8 cellular contexts compared by ENCODE assay signal in genomic region chr20:46709459-46710148, GRCh38. TPM values are rescaled to one million over a fixed set of nuclear protein-coding genes. Genes with fewer than 3 reads are reported as not detected.
A peak's percentile ranks its signal among the peaks of the same experiment; 100 is the strongest.
DNase-seq lines count a peak whose midpoint lies in the region; ATAC-seq and TF ChIP-seq lines count a peak whose summit lies in the region.

Gene SLC2A10 (plus strand): TSS chr20:46709649. CDS start chr20:46709737, 88 bp downstream.

- H3K27me3 ChIP-seq in BLaER1 (peaks cover 36% of the 10 kb centered on the region), MM.1S (replicated peaks; ENCODE audit: insufficient read depth, low read length) (no peaks in the 10 kb centered on the region; the same call in 1 of the 2 replicates), lung (ENCODE audit: control insufficient read depth, insufficient read depth) (no peaks in the 10 kb centered on the region), testis (no peaks in the 10 kb centered on the region)

- DNase-seq in MM.1S = no peak
- peak; percentile 80 for DNase-seq in ecto neural progenitor cell (ENCODE audit: low spot score)
- DNase-seq in lung (ENCODE audit: low spot score) = peak; percentile 46
- peak; percentile 65 for DNase-seq in testis
- no peak for DNase-seq in NCI-H2171 (lab: John Stamatoyannopoulos, UW)

- H3K27ac ChIP-seq in BLaER1 (peak within 1 kb of the TSS; percentile 74), MM.1S (ENCODE audit: low read length) (no peak within 1 kb of the TSS), lung (ENCODE audit: low read depth in 1 of 2, low read length in 1 of 2) (peak within 1 kb of the TSS in 1 of 2 donors; percentile 75), testis (peak within 1 kb of the TSS; percentile 66 to 79)

- H3K9me2 ChIP-seq in MM.1S (replicated peaks; ENCODE audit: insufficient read depth, low read length) = no peaks in the 10 kb centered on the region

- H3K4me3 ChIP-seq in BLaER1 = peak within 1 kb of the TSS; percentile 72
- H3K4me3 ChIP-seq in MM.1S (ENCODE audit: low read length) = peak within 1 kb of the TSS; percentile 65
- H3K4me3 ChIP-seq in lung = peak within 1 kb of the TSS; percentile 64
- H3K4me3 ChIP-seq in testis = peak within 1 kb of the TSS; percentile 69 to 75

- intact Hi-C loops in testis (cut with DNase I; ENCODE audit: low total_unique reads) = no loop called here

- TF ChIP-seq CTCF in MM.1S (IDR thresholded peaks at IDR 0.05; ENCODE audit: low read length) (no peak), lung (IDR thresholded peaks at IDR 0.05; ENCODE audit: control extremely low read depth, extremely low read depth) (no peak), testis (IDR thresholded peaks at IDR 0.05) (no peak)

- H3K9ac ChIP-seq in BLaER1 (peak within 1 kb of the TSS; percentile 80), MM.1S (ENCODE audit: low read length) (peak within 1 kb of the TSS; percentile 41; the same call in 1 of the 2 replicates)

- no peak for TF ChIP-seq POLR2A in testis (IDR thresholded peaks at IDR 0.05)

- 1 to 2% methylated on average over 18 to 66 of the region's 66 CpGs for WGBS in lung, 2 donors
- 0 to 1% methylated on average over 20 to 35 of the region's 66 CpGs for WGBS in testis, 2 donors

- no peaks in the 10 kb centered on the region for H4K20me1 ChIP-seq in BLaER1
- H4K20me1 ChIP-seq in MM.1S (ENCODE audit: insufficient read depth, low read length) = no peaks in the 10 kb centered on the region

- peak; percentile 61 for ATAC-seq in lung (ENCODE audit: insufficient read depth, low FRiP score)
- no peak for ATAC-seq in HG03565 (IDR thresholded peaks at IDR 0.05; ENCODE audit: unreplicated experiment)
- no peak for ATAC-seq in GM21529 (IDR thresholded peaks at IDR 0.05; ENCODE audit: unreplicated experiment)

- H3K4me1 ChIP-seq in BLaER1 (peaks cover 19% of the 10 kb centered on the region), MM.1S (ENCODE audit: low read length) (no peaks in the 10 kb centered on the region), lung (ENCODE audit: control insufficient read depth in 2 of 2, insufficient read depth in 2 of 2, low read length in 2 of 2) (peaks cover 0 to 10% of the 10 kb centered on the region in 2 donors), testis (peaks cover 15% of the 10 kb centered on the region)

- peak within 1 kb of the TSS; percentile 68 for H2AFZ ChIP-seq in MM.1S (ENCODE audit: low read length)

- H3K9me3 ChIP-seq in BLaER1 (peaks cover 23% of the 10 kb centered on the region), MM.1S (replicated peaks; ENCODE audit: insufficient read depth, low read length) (0 out of 2 replicates have a peak, but pooled peaks cover 3% of the 10 kb centered on the region), lung (ENCODE audit: control insufficient read depth in 2 of 2, insufficient read depth in 1 of 2, low read length in 1 of 2) (peaks cover 0 to 3% of the 10 kb centered on the region in 2 donors), testis (no peaks in the 10 kb centered on the region)

- H3F3A ChIP-seq in MM.1S (ENCODE audit: insufficient read depth, low read length) = no peaks in the 10 kb centered on the region

- no peaks in the 10 kb centered on the region for H3K36me3 ChIP-seq in BLaER1
- no peaks in the 10 kb centered on the region for H3K36me3 ChIP-seq in MM.1S (replicated peaks; ENCODE audit: insufficient read depth, low read length)
- no peaks in the 10 kb centered on the region for H3K36me3 ChIP-seq in lung (ENCODE audit: control insufficient read depth in 2 of 2, insufficient read depth in 2 of 2, low read length in 2 of 2)
- no peaks in the 10 kb centered on the region for H3K36me3 ChIP-seq in testis (ENCODE audit: low read depth, missing control alignments)

- H3K4me2 ChIP-seq in BLaER1 (peak within 1 kb of the TSS; percentile 89), MM.1S (ENCODE audit: low read depth, low read length) (peak within 1 kb of the TSS; percentile 71)

- no peaks in the 10 kb centered on the region for H3K79me2 ChIP-seq in MM.1S (ENCODE audit: low read length)

RNA-seq across cellular contexts. Expression of gene SLC2A10, which starts in this region (rescaled TPM):
- total RNA-seq in lung = 10 to 100 TPM; 16.1 to 20.6 TPM
- polyA plus RNA-seq in lung = 1 to 10 TPM; 7.4 to 8.0 TPM
- total RNA-seq in testis = 10 to 100 TPM; 12.0 to 12.2 TPM
- polyA plus RNA-seq in testis (ENCODE audit: insufficient read depth, low read depth, low replicate concordance) = 4.8 TPM

Comparison
In these comparisons a context has a peak if more than half of its experiments do, and no peak if none do; other contexts are left out.
1. DNase-seq: peak in ecto neural progenitor cell (single experiment), lung (single experiment) and testis (single experiment); none in MM.1S (single experiment) and NCI-H2171 (single experiment).
2. Peak in every context shown above with its lines, with median percentiles within 50 percentile points of each other: H3K4me3 ChIP-seq.